ENCODE assay signal across 15 cellular contexts in the genomic region with DNA sequence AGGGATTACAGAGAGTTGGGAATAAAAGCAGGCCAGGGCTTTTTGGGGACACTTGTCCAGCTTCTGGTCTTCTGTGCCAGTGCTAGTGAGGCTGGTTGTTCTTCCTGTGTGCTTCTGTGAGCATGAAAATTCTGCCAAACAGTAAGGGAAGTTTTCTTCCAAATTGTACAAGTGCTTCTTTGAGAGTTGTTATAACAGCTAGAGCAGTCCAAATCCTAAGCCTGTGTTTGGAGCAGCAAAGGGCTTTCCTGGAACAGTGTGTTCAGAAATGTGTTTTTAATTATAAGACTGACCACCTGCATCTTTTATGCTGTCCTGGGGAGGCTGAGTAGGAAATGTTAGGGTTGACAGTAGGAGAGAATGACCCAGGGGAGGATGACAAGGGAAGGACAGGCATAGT.
"Had no signal": no experiment of that assay in that cellular context is flagged by ENCODE, and none has a peak within 500 bp of the region (broad histone marks: within the 10 kb centered on the region; RNA-seq: fewer than 3 reads in every experiment).

No MANE protein-coding gene starts in this region.

- H2AFZ ChIP-seq: hepatocyte had no signal

- H3K4me2 ChIP-seq: hepatocyte had no signal

- H3K4me1 Mint-ChIP-seq: activated naive CD8-positive, alpha-beta T cell treated with anti-CD3 and anti-CD28 coated beads, Interleukin-2, amount 10 ng/mL, durations not matched to agents 7 days and 5 days; nephron progenitor cell had no signal

- H3K27ac ChIP-seq: gastrocnemius medialis, hepatocyte, psoas muscle had no signal

- H3K9me3 ChIP-seq: gastrocnemius medialis, psoas muscle had no signal

- H3K36me3 Mint-ChIP-seq: activated naive CD8-positive, alpha-beta T cell treated with anti-CD3 and anti-CD28 coated beads, Interleukin-2, amount 10 ng/mL, durations not matched to agents 7 days and 5 days; brain had no signal

- H3K27me3 ChIP-seq: gastrocnemius medialis, hepatocyte had no signal

- H3K36me3 ChIP-seq: gastrocnemius medialis had no signal

- H3K27ac Mint-ChIP-seq: activated naive CD8-positive, alpha-beta T cell treated with anti-CD3 and anti-CD28 coated beads, Interleukin-2, amount 10 ng/mL, durations not matched to agents 7 days and 5 days; nephron progenitor cell; T-helper 2 cell treated with Interferon-gamma antibody and Interleukin-4, amounts not matched to agents 5 μg/mL and 100 μg/mL, for 36 hours had no signal

- H3K4me3 Mint-ChIP-seq: activated naive CD8-positive, alpha-beta T cell treated with anti-CD3 and anti-CD28 coated beads, Interleukin-2, amount 10 ng/mL, durations not matched to agents 7 days and 5 days; brain; nephron progenitor cell; T-helper 2 cell treated with Interferon-gamma antibody and Interleukin-4, amounts not matched to agents 5 μg/mL and 100 μg/mL, for 36 hours had no signal

- ATAC-seq: activated CD4-positive, CD25-positive, alpha-beta regulatory T cell treated with anti-CD3 and anti-CD28 coated beads, Interleukin-2, amount 50 U/mL, for 24 hours; gastrocnemius medialis; psoas muscle had no signal

- H3K4me3 ChIP-seq: gastrocnemius medialis, hepatocyte, psoas muscle had no signal

- H3K79me2 ChIP-seq: hepatocyte had no signal

- H3K4me1 ChIP-seq: gastrocnemius medialis, psoas muscle had no signal

- H3K9me3 Mint-ChIP-seq: activated naive CD8-positive, alpha-beta T cell treated with anti-CD3 and anti-CD28 coated beads, Interleukin-2, amount 10 ng/mL, durations not matched to agents 7 days and 5 days; brain; nephron progenitor cell; T-helper 2 cell treated with Interferon-gamma antibody and Interleukin-4, amounts not matched to agents 5 μg/mL and 100 μg/mL, for 36 hours had no signal

- DNase-seq: activated naive CD4-positive, alpha-beta T cell; activated naive CD8-positive, alpha-beta T cell treated with anti-CD3 and anti-CD28 coated beads, Interleukin-2, amount 10 ng/mL, durations not matched to agents 7 days and 5 days; cerebellar nuclear complex; gastrocnemius medialis; islet precursor cell; nephron progenitor cell; psoas muscle; stimulated activated CD4-positive, alpha-beta T cell treated with anti-CD3 and anti-CD28 coated beads, Interleukin-2, amount 100 ng/mL, for 48 hours; stimulated activated naive CD4-positive, alpha-beta T cell treated with Interleukin-2 at 50 U/mL for 16 hours; SW 1271; trophoblast cell had no signal
